Comparison of ENCODE assay signal across 15 cellular contexts in the genomic region with DNA sequence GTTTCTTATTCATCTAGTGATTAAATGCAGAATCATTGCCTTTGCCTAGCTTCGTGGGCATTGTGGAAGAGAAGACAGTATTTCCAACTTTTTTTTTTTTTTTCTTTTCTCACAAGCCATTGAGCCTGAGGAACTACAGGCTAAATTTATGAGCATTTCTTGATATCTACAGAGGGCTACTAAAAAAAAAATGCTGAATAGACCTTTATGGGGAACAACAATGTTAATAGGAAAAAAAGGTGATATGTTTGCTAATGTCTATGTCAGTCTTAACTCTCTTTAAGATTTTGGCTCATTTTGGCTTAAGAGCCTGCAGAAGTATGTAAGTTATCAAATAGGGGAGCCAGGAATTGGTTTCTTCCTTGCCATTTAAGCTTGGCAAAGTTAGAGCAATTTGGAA. TPM values are rescaled to one million over a fixed set of nuclear protein-coding genes. Genes with fewer than 3 reads are reported as not detected.
A peak's percentile ranks its signal among the peaks of the same experiment; 100 is the strongest.
DNase-seq lines count a peak whose midpoint lies in the region; ATAC-seq and TF ChIP-seq lines count a peak whose summit lies in the region.
"Had no signal": no experiment of that assay in that cellular context is flagged by ENCODE, and none has a peak within 500 bp of the region (broad histone marks: within the 10 kb centered on the region; RNA-seq: fewer than 3 reads in every experiment).

No MANE protein-coding gene starts in this region.

- intact Hi-C loops in left cardiac atrium (cut with DNase I), result no loop called here
- intact Hi-C loops in upper lobe of right lung (cut with DNase I), result no loop called here
- intact Hi-C loops in activated T-helper 2 cell treated with anti-CD3 and anti-CD28 coated beads, Interferon-gamma antibody, Interleukin-2, Interleukin-4, amounts not matched to agents 10 μg/mL and 5 μg/mL and 100 μg/mL, durations not matched to agents 14 hours and 24 hours and 36 hours (cut with micrococcal nuclease), result no loop called here

- H3K36me3 Mint-ChIP-seq in nephron progenitor cell (ENCODE audit: low read depth), result peaks cover 37% of the 10 kb centered on the region
- H3K36me3 Mint-ChIP-seq in activated T-helper 2 cell treated with anti-CD3 and anti-CD28 coated beads, Interferon-gamma antibody, Interleukin-2, Interleukin-4, amounts not matched to agents 10 μg/mL and 5 μg/mL and 100 μg/mL, durations not matched to agents 14 hours and 24 hours and 36 hours (ENCODE audit: low read depth), result peaks cover 22% of the 10 kb centered on the region

- H3K4me3 ChIP-seq in right atrium auricular region, result no peak overlapping the region
- H3K4me3 ChIP-seq in ectodermal cell (ENCODE audit: insufficient read depth, low read depth, low read length), result no peak overlapping the region
- no peak overlapping the region for H3K4me3 ChIP-seq in upper lobe of right lung
- H3K4me3 ChIP-seq in MG63, result no peak overlapping the region
- H3K4me3 ChIP-seq: mucosa of descending colon had no signal

- peaks cover 3% of the 10 kb centered on the region for H3K36me3 ChIP-seq in right atrium auricular region
- no peaks in the 10 kb centered on the region for H3K36me3 ChIP-seq in ectodermal cell (ENCODE audit: control insufficient read depth, insufficient read depth, low read length)
- peaks cover 12% of the 10 kb centered on the region for H3K36me3 ChIP-seq in upper lobe of right lung
- H3K36me3 ChIP-seq in MG63, result peaks cover 24% of the 10 kb centered on the region

- H3K4me3 Mint-ChIP-seq in nephron progenitor cell, result no peak overlapping the region
- H3K4me3 Mint-ChIP-seq in activated T-helper 2 cell treated with anti-CD3 and anti-CD28 coated beads, Interferon-gamma antibody, Interleukin-2, Interleukin-4, amounts not matched to agents 10 μg/mL and 5 μg/mL and 100 μg/mL, durations not matched to agents 14 hours and 24 hours and 36 hours (ENCODE audit: low read depth), result no peak overlapping the region

- TF ChIP-seq CTCF in right atrium auricular region (IDR thresholded peaks at IDR 0.05) (no peak), nephron progenitor cell (IDR thresholded peaks at IDR 0.05) (no peak), upper lobe of right lung (IDR thresholded peaks at IDR 0.05) (no peak)

- H3K9me3 Mint-ChIP-seq in nephron progenitor cell, result no peaks in the 10 kb centered on the region
- H3K9me3 Mint-ChIP-seq in activated T-helper 2 cell treated with anti-CD3 and anti-CD28 coated beads, Interferon-gamma antibody, Interleukin-2, Interleukin-4, amounts not matched to agents 10 μg/mL and 5 μg/mL and 100 μg/mL, durations not matched to agents 14 hours and 24 hours and 36 hours, result no peaks in the 10 kb centered on the region

- peaks cover 25% of the 10 kb centered on the region for H3K4me1 Mint-ChIP-seq in nephron progenitor cell
- H3K4me1 Mint-ChIP-seq in activated T-helper 2 cell treated with anti-CD3 and anti-CD28 coated beads, Interferon-gamma antibody, Interleukin-2, Interleukin-4, amounts not matched to agents 10 μg/mL and 5 μg/mL and 100 μg/mL, durations not matched to agents 14 hours and 24 hours and 36 hours (ENCODE audit: low read depth), result peaks cover 16% of the 10 kb centered on the region

- H3K9me3 ChIP-seq in right atrium auricular region (no peaks in the 10 kb centered on the region), ectodermal cell (ENCODE audit: control insufficient read depth, low read length) (no peaks in the 10 kb centered on the region), upper lobe of right lung (no peaks in the 10 kb centered on the region), MG63 (no peaks in the 10 kb centered on the region)
- H3K9me3 ChIP-seq: mucosa of descending colon had no signal

- peak overlapping the region; percentile 58 for H3K27ac Mint-ChIP-seq in nephron progenitor cell
- H3K27ac Mint-ChIP-seq in activated T-helper 2 cell treated with anti-CD3 and anti-CD28 coated beads, Interferon-gamma antibody, Interleukin-2, Interleukin-4, amounts not matched to agents 10 μg/mL and 5 μg/mL and 100 μg/mL, durations not matched to agents 14 hours and 24 hours and 36 hours, result no peak overlapping the region

- H3K27me3 ChIP-seq in right atrium auricular region (no peaks in the 10 kb centered on the region), ectodermal cell (ENCODE audit: control insufficient read depth, insufficient read depth, low read length, poor library complexity, severe bottlenecking) (no peaks in the 10 kb centered on the region), upper lobe of right lung (no peaks in the 10 kb centered on the region), MG63 (no peaks in the 10 kb centered on the region)

- WGBS in ectodermal cell, 2 experiments, result 94 to 100% methylated on average over 1 of the region's 1 CpG

- H3K4me1 ChIP-seq in right atrium auricular region (peaks cover 0 to 27% of the 10 kb centered on the region in 2 donors), ectodermal cell (ENCODE audit: control insufficient read depth, insufficient read depth, low read length) (peaks cover 9% of the 10 kb centered on the region), upper lobe of right lung (peaks cover 15% of the 10 kb centered on the region)

- H3K27ac ChIP-seq in right atrium auricular region, result peak overlapping the region; percentile 42 to 58
- H3K27ac ChIP-seq in ectodermal cell (ENCODE audit: insufficient read depth, low read depth, low read length, poor library complexity, severe bottlenecking), result peak overlapping the region; percentile 40
- peak overlapping the region; percentile 49 for H3K27ac ChIP-seq in upper lobe of right lung

- H3K27me3 Mint-ChIP-seq in nephron progenitor cell (ENCODE audit: low read depth, poor library complexity), result no peaks in the 10 kb centered on the region
- no peaks in the 10 kb centered on the region for H3K27me3 Mint-ChIP-seq in activated T-helper 2 cell treated with anti-CD3 and anti-CD28 coated beads, Interferon-gamma antibody, Interleukin-2, Interleukin-4, amounts not matched to agents 10 μg/mL and 5 μg/mL and 100 μg/mL, durations not matched to agents 14 hours and 24 hours and 36 hours (ENCODE audit: low read depth)

- ATAC-seq in left cardiac atrium (no peak), upper lobe of right lung (no peak), GM19324 (IDR thresholded peaks at IDR 0.05; ENCODE audit: low FRiP score, unreplicated experiment) (no peak)
- ATAC-seq: mucosa of descending colon had no signal

- DNase-seq in right atrium auricular region (ENCODE audit: low spot score) (no peak), left cardiac atrium (no peak), nephron progenitor cell (no peak), upper lobe of right lung (no peak), MG63 (no peak)
- no peak for DNase-seq in activated T-helper 2 cell treated with anti-CD3 and anti-CD28 coated beads, Interferon-gamma antibody, Interleukin-2, Interleukin-4, amounts not matched to agents 10 μg/mL and 5 μg/mL and 100 μg/mL, durations not matched to agents 14 hours and 24 hours and 36 hours (ENCODE audit: low spot score)
- DNase-seq: activated CD4-positive, CD25-positive, alpha-beta regulatory T cell; activated effector memory CD4-positive, alpha-beta T cell treated with Interleukin-2 at 50 U/mL for 16 hours; mucosa of descending colon; NCI-H1694; NCI-H226; stimulated activated CD4-positive, alpha-beta T cell treated with anti-CD3 and anti-CD28 coated beads, Interleukin-4, amount 100 ng/mL, for 24 hours; stimulated activated CD8-positive, alpha-beta memory T cell treated with anti-CD3 and anti-CD28 coated beads, Interleukin-4, amount 100 ng/mL, for 48 hours had no signal

RNA-seq across cellular contexts. Expression of a gene that starts 6.0 kb away (rescaled TPM):
- 1 to 10 TPM; 5.0 to 8.5 TPM for total RNA-seq in right atrium auricular region
- 10 to 100 TPM; 13.9 to 14.4 TPM for total RNA-seq in left cardiac atrium
- 27.6 TPM for polyA plus RNA-seq in ectodermal cell (2013, experiment 1 of 4)
- 31.0 TPM for polyA plus RNA-seq in ectodermal cell (2013, experiment 2 of 4)
- polyA plus RNA-seq in ectodermal cell (2013, experiment 3 of 4), result 19.3 TPM
- 26.4 TPM for polyA plus RNA-seq in ectodermal cell (2013, experiment 4 of 4)
- total RNA-seq in upper lobe of right lung, result 38.3 TPM
- 26.9 and 27.2 TPM in 2 replicates for total RNA-seq in activated T-helper 2 cell treated with anti-CD3 and anti-CD28 coated beads, Interferon-gamma antibody, Interleukin-2, Interleukin-4, amounts not matched to agents 10 μg/mL and 5 μg/mL and 100 μg/mL, durations not matched to agents 14 hours and 24 hours and 36 hours
- 5.5 and 7.4 TPM in 2 replicates for total RNA-seq in MG63 (2014; rRNA removed; shearing (Covaris generic); ENCODE audit: low replicate concordance)

RNA-seq across cellular contexts. Expression of a gene that starts 47.9 kb away (rescaled TPM):
- total RNA-seq in right atrium auricular region (1 to 10 TPM; 1.6 to 2.9 TPM), left cardiac atrium (1 to 10 TPM; 2.8 to 4.6 TPM), upper lobe of right lung (10.2 TPM)
- 25.8 TPM for polyA plus RNA-seq in ectodermal cell (2013, experiment 1 of 4)
- polyA plus RNA-seq in ectodermal cell (2013, experiment 2 of 4), result 28.7 TPM
- 17.0 TPM for polyA plus RNA-seq in ectodermal cell (2013, experiment 3 of 4)
- polyA plus RNA-seq in ectodermal cell (2013, experiment 4 of 4), result 19.7 TPM
- total RNA-seq in activated T-helper 2 cell treated with anti-CD3 and anti-CD28 coated beads, Interferon-gamma antibody, Interleukin-2, Interleukin-4, amounts not matched to agents 10 μg/mL and 5 μg/mL and 100 μg/mL, durations not matched to agents 14 hours and 24 hours and 36 hours, result 11.6 and 12.3 TPM in 2 replicates
- 0.27 and 2.0 TPM in 2 replicates for total RNA-seq in MG63 (2014; rRNA removed; shearing (Covaris generic); ENCODE audit: low replicate concordance)
